Comparison of ENCODE assay signal across 8 cellular contexts in the genomic region with DNA sequence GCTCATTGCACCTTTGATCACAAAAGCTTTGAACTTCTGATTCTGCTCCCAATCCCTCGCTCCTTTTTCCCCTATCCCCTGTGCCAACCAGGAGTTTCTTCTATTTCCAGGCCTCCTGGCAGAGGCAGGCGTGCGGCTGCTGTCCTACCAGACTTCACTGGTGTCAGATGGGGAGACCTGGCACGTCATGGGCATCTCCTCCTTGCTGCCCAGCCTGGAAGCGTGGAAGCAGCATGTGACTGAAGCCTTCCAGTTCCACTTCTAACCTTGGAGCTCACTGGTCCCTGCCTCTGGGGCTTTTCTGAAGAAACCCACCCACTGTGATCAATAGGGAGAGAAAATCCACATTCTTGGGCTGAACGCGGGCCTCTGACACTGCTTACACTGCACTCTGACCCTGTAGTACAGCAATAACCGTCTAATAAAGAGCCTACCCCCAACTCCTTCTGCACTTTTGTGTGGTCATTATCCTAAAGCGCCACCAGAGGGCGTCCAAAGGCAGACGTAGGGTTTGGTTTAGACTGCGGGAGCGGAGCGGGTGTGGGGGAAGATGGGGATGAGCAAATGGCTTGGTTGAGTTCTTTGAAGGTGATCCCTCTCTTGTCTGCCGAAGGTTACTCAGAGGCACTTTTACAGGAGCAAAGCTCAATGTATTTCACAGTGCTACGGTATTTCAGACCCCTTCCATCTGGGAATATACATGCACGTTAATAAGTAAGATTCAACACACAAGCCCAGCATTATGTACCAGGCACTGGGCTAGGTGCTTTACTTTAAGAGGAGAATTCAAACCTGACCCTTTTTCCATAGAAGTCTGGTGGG. TPM values are rescaled to one million over a fixed set of nuclear protein-coding genes. Genes with fewer than 3 reads are reported as not detected.
DNase-seq lines count a peak whose midpoint lies in the region; ATAC-seq and TF ChIP-seq lines count a peak whose summit lies in the region.

No MANE protein-coding gene starts in this region.

- no peak overlapping the region for H3K27ac ChIP-seq in MM.1S (ENCODE audit: low read length)
- H3K27ac ChIP-seq in SJSA1 = no peak overlapping the region

- peak; percentile 75 for ATAC-seq in GM21526 (IDR thresholded peaks at IDR 0.05; ENCODE audit: low FRiP score, unreplicated experiment)
- ATAC-seq in left cardiac atrium = peak; percentile 51 to 55

- no TSS peak for BruUV-seq in Caco-2 (replicated peaks; lab: Mats Ljungman, UMichigan)

- peak; percentile 79 to 80 for TF ChIP-seq CTCF in Caco-2 (IDR thresholded peaks at IDR 0.05; ENCODE audit: insufficient read depth in 1 of 2, low read depth in 1 of 2, low read length in 1 of 2, severe bottlenecking in 1 of 2, unreplicated experiment in 1 of 2)
- peak; percentile 57 for TF ChIP-seq CTCF in MM.1S (IDR thresholded peaks at IDR 0.05; ENCODE audit: low read length)

- H3K27me3 Mint-ChIP-seq in Caco-2 (ENCODE audit: insufficient read depth, unreplicated experiment) = no peaks in the 10 kb centered on the region

- CTCF ChIA-PET in Caco-2 (lab: Charles Lee) = interaction anchor here (1.2 to 1.3 kb wide), 2 partner anchors 22 to 28 kb away, joined by 3 read pairs; no protein-coding TSS in a partner anchor

- no peak overlapping the region for H3K9ac ChIP-seq in MM.1S (ENCODE audit: low read length)

- POLR2A ChIA-PET in Caco-2 (lab: Charles Lee) = no interaction called here

- H3K9me3 Mint-ChIP-seq in Caco-2 (ENCODE audit: unreplicated experiment) = no peaks in the 10 kb centered on the region

- no peaks in the 10 kb centered on the region for H3K79me2 ChIP-seq in MM.1S (ENCODE audit: low read length)

- peaks cover 73% of the 10 kb centered on the region for H3K36me3 Mint-ChIP-seq in Caco-2 (ENCODE audit: insufficient read depth, unreplicated experiment)

- H2AFZ ChIP-seq in MM.1S (ENCODE audit: low read length) = no peak overlapping the region

- peak overlapping the region; percentile 12 for H3K4me3 Mint-ChIP-seq in Caco-2 (ENCODE audit: unreplicated experiment)

- H3K4me2 ChIP-seq in MM.1S (ENCODE audit: low read depth, low read length) = no peak overlapping the region

- peak; percentile 69 to 73 for DNase-seq in Caco-2
- peak; percentile 33 for DNase-seq in MM.1S
- DNase-seq in SJSA1 (ENCODE audit: low read depth in 1 of 2, low spot score in 2 of 2) = peak; percentile 52 to 63
- peak; percentile 26 for DNase-seq in activated naive CD8-positive, alpha-beta T cell treated with anti-CD3 and anti-CD28 coated beads, Interleukin-2, amount 50 U/mL, for 16 hours (ENCODE audit: low read depth, low spot score)
- peak; percentile 69 for DNase-seq in left cardiac atrium
- peak; percentile 72 for DNase-seq in putamen (ENCODE audit: low spot score)
- DNase-seq in GF-D8 (lab: John Stamatoyannopoulos, UW) = no peak

- H3K4me1 Mint-ChIP-seq in Caco-2 (ENCODE audit: low read depth, unreplicated experiment) = peaks cover 13% of the 10 kb centered on the region

- H3K36me3 ChIP-seq in Caco-2 (ENCODE audit: control insufficient read depth, insufficient read depth, low read length) = peaks cover 3% of the 10 kb centered on the region
- no peaks in the 10 kb centered on the region for H3K36me3 ChIP-seq in MM.1S (replicated peaks; ENCODE audit: insufficient read depth, low read length)
- H3K36me3 ChIP-seq in SJSA1 = no peaks in the 10 kb centered on the region

- H3K9me2 ChIP-seq in MM.1S (replicated peaks; ENCODE audit: insufficient read depth, low read length) = no peaks in the 10 kb centered on the region

- H3K4me1 ChIP-seq in Caco-2 (peaks cover 8% of the 10 kb centered on the region; the same call in 1 of the 2 replicates), MM.1S (ENCODE audit: low read length) (0 out of 2 replicates have a peak, but pooled peaks cover 3% of the 10 kb centered on the region), SJSA1 (replicated peaks) (no peaks in the 10 kb centered on the region)

- no peaks in the 10 kb centered on the region for H3F3A ChIP-seq in MM.1S (ENCODE audit: insufficient read depth, low read length)

- H4K20me1 ChIP-seq in MM.1S (ENCODE audit: insufficient read depth, low read length) = no peaks in the 10 kb centered on the region

- H3K27me3 ChIP-seq in Caco-2 (replicated peaks; ENCODE audit: control insufficient read depth, insufficient read depth, low read length) (no peaks in the 10 kb centered on the region), MM.1S (replicated peaks; ENCODE audit: insufficient read depth, low read length) (no peaks in the 10 kb centered on the region), SJSA1 (replicated peaks) (no peaks in the 10 kb centered on the region)

- intact Hi-C loops in Caco-2 (cut with micrococcal nuclease; ENCODE audit: unreplicated experiment) = loop anchor here (1.0 kb wide), 3 partner anchors 22 to 127 kb away; no protein-coding TSS in a partner anchor
- intact Hi-C loops in left cardiac atrium (cut with DNase I) = loop anchor here in 1 of 2 donors (10.0 kb wide), 1 partner anchor 61 kb away; no protein-coding TSS in a partner anchor

- no peak overlapping the region for H3K4me3 ChIP-seq in Caco-2 (ENCODE audit: low read depth, low read length)
- H3K4me3 ChIP-seq in MM.1S (ENCODE audit: low read length) = no peak overlapping the region
- no peak overlapping the region for H3K4me3 ChIP-seq in SJSA1

- no peaks in the 10 kb centered on the region for H3K9me3 ChIP-seq in Caco-2
- no peaks in the 10 kb centered on the region for H3K9me3 ChIP-seq in MM.1S (replicated peaks; ENCODE audit: insufficient read depth, low read length)
- 0 out of 2 replicates have a peak, but pooled peaks cover 2% of the 10 kb centered on the region for H3K9me3 ChIP-seq in SJSA1 (replicated peaks)

- H3K27ac Mint-ChIP-seq in Caco-2 (ENCODE audit: unreplicated experiment) = peak overlapping the region; percentile 30

RNA-seq across cellular contexts. Expression of gene HMGCS2, which starts 24.7 kb away (rescaled TPM):
- total RNA-seq in Caco-2 (2022) (10.2 and 15.2 TPM in 2 replicates), left cardiac atrium (10 to 100 TPM in 1 of 2 donors, 1 to 10 TPM in 1; 7.1 to 20.2 TPM)
- not detected in 2 replicates for total RNA-seq in SJSA1 (2014; rRNA removed; shearing (Covaris generic))

RNA-seq across cellular contexts. Expression of gene PHGDH, which starts 32.3 kb away (rescaled TPM):
- 383 and 410 TPM in 2 replicates for total RNA-seq in Caco-2 (2022)
- total RNA-seq in SJSA1 (2014; rRNA removed; shearing (Covaris generic)) = 34.6 and 38.2 TPM in 2 replicates
- 10 to 100 TPM; 14.5 to 33.9 TPM for total RNA-seq in left cardiac atrium
